In genomic region chrX:66918511-66918910, GRCh38 we compare ENCODE assay signal across 17 cellular contexts.
"Had no signal": no experiment of that assay in that cellular context is flagged by ENCODE, and none has a peak within 500 bp of the region (broad histone marks: within the 10 kb centered on the region; RNA-seq: fewer than 3 reads in every experiment).

No MANE protein-coding gene starts in this region.

- H3K27ac ChIP-seq: coronary artery, heart right ventricle, right atrium auricular region, testis, tibial nerve, upper lobe of right lung, vagina had no signal

- H3K36me3 Mint-ChIP-seq: naive thymus-derived CD4-positive, alpha-beta T cell; stimulated activated memory B cell treated with anti-CD40 and anti-IgM and Interleukin-4, amounts not matched to agents 10 μg/mL and 1 μg/mL and 100 μg/mL, for 72 hours had no signal

- H3K27ac Mint-ChIP-seq: naive thymus-derived CD4-positive, alpha-beta T cell; stimulated activated memory B cell treated with anti-CD40 and anti-IgM and Interleukin-4, amounts not matched to agents 10 μg/mL and 1 μg/mL and 100 μg/mL, for 72 hours; stimulated activated naive CD8-positive, alpha-beta T cell treated with anti-CD3 and anti-CD28 coated beads, Interleukin-15, Interleukin-2, amounts not matched to agents 100 ng/mL and 50 ng/mL, for 24 hours had no signal

- H3K36me3 ChIP-seq: heart right ventricle, right atrium auricular region, tibial nerve, upper lobe of right lung, vagina had no signal

- H3K9me3 ChIP-seq: heart right ventricle, testis, tibial nerve, upper lobe of right lung, vagina had no signal

- H3K4me1 ChIP-seq: heart right ventricle, right atrium auricular region, testis, tibial nerve, upper lobe of right lung had no signal

- ATAC-seq: esophagus mucosa; heart right ventricle; left ventricle myocardium superior; naive thymus-derived CD4-positive, alpha-beta T cell; stimulated activated memory B cell treated with anti-CD40 and anti-IgM and Interleukin-4, amounts not matched to agents 10 μg/mL and 1 μg/mL and 100 μg/mL, for 72 hours; upper lobe of right lung had no signal

- H3K27me3 ChIP-seq: right atrium auricular region, testis, tibial nerve, upper lobe of right lung, vagina had no signal

- H3K9me3 Mint-ChIP-seq: stimulated activated memory B cell treated with anti-CD40 and anti-IgM and Interleukin-4, amounts not matched to agents 10 μg/mL and 1 μg/mL and 100 μg/mL, for 72 hours had no signal

- DNase-seq: effector CD8-positive, alpha-beta T cell; heart right ventricle; islet precursor cell; left ventricle myocardium superior; mesendoderm; naive thymus-derived CD4-positive, alpha-beta T cell; posterior cingulate gyrus; stimulated activated CD4-positive, alpha-beta T cell treated with anti-CD3 and anti-CD28 coated beads, Interleukin-4, amount 100 ng/mL, for 24 hours; testis; upper lobe of right lung had no signal

- H3K4me3 ChIP-seq: coronary artery, heart right ventricle, right atrium auricular region, testis, tibial nerve, upper lobe of right lung, vagina had no signal
